Comparison of ENCODE assay signal across 25 cellular contexts in genomic region chr2:113000436-113000835, GRCh38.
"Had no signal": no experiment of that assay in that cellular context is flagged by ENCODE, and none has a peak within 500 bp of the region (broad histone marks: within the 10 kb centered on the region; RNA-seq: fewer than 3 reads in every experiment).

No MANE protein-coding gene starts in this region.

- DNase-seq: activated CD4-positive, alpha-beta T cell treated with anti-CD3 and anti-CD28 coated beads for 4 hours; activated CD4-positive, alpha-beta T cell treated with anti-CD3 and anti-CD28 coated beads, Interleukin-2, amount 50 U/mL, for 4 hours; activated naive CD4-positive, alpha-beta T cell treated with Interleukin-2 at 50 U/mL for 16 hours; activated naive CD8-positive, alpha-beta T cell treated with anti-CD3 and anti-CD28 coated beads for 36 hours; activated T-cell treated with anti-CD3 and anti-CD28 coated beads for 4 hours; activated T-cell treated with anti-CD3 and anti-CD28 coated beads, Interleukin-2, amount 50 U/mL, for 72 hours; adrenal gland; brain microvascular endothelial cell; dorsolateral prefrontal cortex; effector memory CD8-positive, alpha-beta T cell; hippocampal formation; left cardiac atrium; left ventricle myocardium superior; mammary epithelial cell; naive B cell; nephron progenitor cell; pancreas; retina; sigmoid colon; small intestine; stimulated activated CD4-positive, alpha-beta T cell treated with anti-CD3 and anti-CD28 coated beads, Interleukin-4, amount 100 ng/mL, for 24 hours; T1000; trophoblast cell had no signal

- ATAC-seq: activated T-cell treated with anti-CD3 and anti-CD28 coated beads, Interleukin-2, amount 50 U/mL, for 72 hours; effector memory CD8-positive, alpha-beta T cell; gastroesophageal sphincter; left cardiac atrium; left ventricle myocardium superior; pancreas; stimulated activated effector memory CD8-positive, alpha-beta T cell treated with anti-CD3 and anti-CD28 coated beads, Interleukin-12 subunit alpha, Interleukin-12 subunit beta, amount 100 ng/mL, for 72 hours had no signal
